In the genomic region with DNA sequence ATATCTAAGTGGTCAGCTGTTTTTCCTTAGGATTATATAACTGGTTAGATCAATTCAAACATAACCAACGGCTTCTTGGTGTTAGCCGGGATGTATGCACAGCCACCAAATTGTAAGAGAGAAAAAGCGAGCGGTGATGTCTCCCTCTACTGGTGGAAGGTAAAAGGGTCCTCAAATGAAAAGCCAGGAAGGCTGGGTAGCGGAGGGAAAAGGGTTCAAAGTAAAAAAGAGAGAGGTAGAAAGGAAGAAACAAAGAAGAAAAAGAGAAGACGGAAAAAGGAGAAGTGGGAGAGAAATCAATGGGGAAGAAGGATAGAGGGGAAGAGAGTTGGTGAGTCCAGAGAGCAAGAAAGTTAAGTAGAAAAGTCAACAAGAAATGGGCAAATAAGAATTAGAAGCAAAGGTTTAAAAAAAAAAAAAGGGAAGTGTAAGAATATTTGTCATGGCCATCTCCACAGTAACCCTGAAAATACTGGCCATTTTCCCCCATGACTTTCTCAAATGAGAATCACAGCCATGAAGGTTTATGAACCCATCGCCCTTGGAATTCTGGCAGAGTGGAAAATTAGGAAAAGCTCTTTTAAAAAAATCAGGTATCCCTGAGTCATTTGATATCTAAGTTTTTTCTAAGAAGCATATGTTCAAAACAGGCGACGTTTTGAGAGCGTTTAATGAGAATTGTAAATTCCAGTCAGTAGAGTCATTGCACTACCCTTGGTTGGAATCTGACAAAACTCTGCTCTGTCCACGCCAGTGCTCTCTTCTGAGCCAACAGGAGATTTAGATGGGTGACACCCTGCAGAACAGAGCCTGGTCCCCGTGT, we compare ENCODE assay signal across 9 cellular contexts.
A peak's percentile ranks its signal among the peaks of the same experiment; 100 is the strongest.
DNase-seq lines count a peak whose midpoint lies in the region; ATAC-seq and TF ChIP-seq lines count a peak whose summit lies in the region.
"Had no signal": no experiment of that assay in that cellular context is flagged by ENCODE, and none has a peak within 500 bp of the region (broad histone marks: within the 10 kb centered on the region; RNA-seq: fewer than 3 reads in every experiment).

No MANE protein-coding gene starts in this region.

- no peaks in the 10 kb centered on the region for H3K27me3 ChIP-seq in CD4-positive, CD25-positive, alpha-beta regulatory T cell (ENCODE audit: control insufficient read depth, insufficient read depth, low read length)
- H3K27me3 ChIP-seq in WERI-Rb-1 (ENCODE audit: insufficient read depth, low read depth, severe bottlenecking) (no peaks in the 10 kb centered on the region), right lobe of liver (no peaks in the 10 kb centered on the region)

- WGBS in right lobe of liver (ENCODE audit: insufficient coverage, low coverage, low lambda C conversion rate, missing lambda C conversion rate): 41% methylated on average over 11 of the region's 12 CpGs

- H3K36me3 Mint-ChIP-seq in CD4-positive, CD25-positive, alpha-beta regulatory T cell: no peaks in the 10 kb centered on the region
- peaks cover 11% of the 10 kb centered on the region for H3K36me3 Mint-ChIP-seq in chondrocyte (ENCODE audit: low read depth)

- no peaks in the 10 kb centered on the region for H3K9me3 ChIP-seq in CD4-positive, CD25-positive, alpha-beta regulatory T cell (ENCODE audit: control insufficient read depth in 2 of 2, low read length in 2 of 2)
- H3K9me3 ChIP-seq in WERI-Rb-1 (ENCODE audit: severe bottlenecking): no peaks in the 10 kb centered on the region
- no peaks in the 10 kb centered on the region for H3K9me3 ChIP-seq in right lobe of liver

- H3K4me3 Mint-ChIP-seq in CD4-positive, CD25-positive, alpha-beta regulatory T cell: peak overlapping the region in 1 of 4 donors; percentile 19
- peak overlapping the region; percentile 48 for H3K4me3 Mint-ChIP-seq in chondrocyte (ENCODE audit: unreplicated experiment)
- H3K4me3 Mint-ChIP-seq: T-helper 1 cell treated with Interleukin-12 subunit alpha and Interleukin-12 subunit beta and Interleukin-4 antibody, amounts not matched to agents 30 μg/mL and 1 μg/mL, for 36 hours had no signal

- peaks cover 4 to 10% (median 6%) of the 10 kb centered on the region in 4 donors for H3K4me1 Mint-ChIP-seq in CD4-positive, CD25-positive, alpha-beta regulatory T cell
- peaks cover 24% of the 10 kb centered on the region for H3K4me1 Mint-ChIP-seq in chondrocyte (ENCODE audit: low read depth)

- H3K4me1 ChIP-seq in CD4-positive, CD25-positive, alpha-beta regulatory T cell (ENCODE audit: control insufficient read depth, insufficient read depth, low read length, poor library complexity, severe bottlenecking): no peaks in the 10 kb centered on the region
- H3K4me1 ChIP-seq in right lobe of liver: no peaks in the 10 kb centered on the region

- TF ChIP-seq CTCF in WERI-Rb-1 (IDR thresholded peaks at IDR 0.05; ENCODE audit: low read depth, low read length) (peak; percentile 68), chondrocyte (IDR thresholded peaks at IDR 0.05) (peak; percentile 94), right lobe of liver (IDR thresholded peaks at IDR 0.05) (peak; percentile 78 to 87 (median 86))

- no peaks in the 10 kb centered on the region for H3K36me3 ChIP-seq in CD4-positive, CD25-positive, alpha-beta regulatory T cell (ENCODE audit: control insufficient read depth, insufficient read depth, low read length)
- H3K36me3 ChIP-seq in WERI-Rb-1 (no peaks in the 10 kb centered on the region), right lobe of liver (no peaks in the 10 kb centered on the region)

- peak; percentile 37 to 59 for ATAC-seq in CD4-positive, CD25-positive, alpha-beta regulatory T cell (ENCODE audit: low read depth in 2 of 2)
- ATAC-seq in GM19452 (IDR thresholded peaks at IDR 0.05; ENCODE audit: unreplicated experiment) (peak; percentile 61), right lobe of liver (peak; percentile 85 to 90 (median 90)), GM21360 (IDR thresholded peaks at IDR 0.05; ENCODE audit: unreplicated experiment) (no peak)

- no peak overlapping the region for H3K27ac ChIP-seq in CD4-positive, CD25-positive, alpha-beta regulatory T cell (ENCODE audit: insufficient read depth, low read length, poor library complexity, severe bottlenecking)
- no peak overlapping the region for H3K27ac ChIP-seq in WERI-Rb-1
- no peak overlapping the region for H3K27ac ChIP-seq in right lobe of liver

- peaks cover 0 to 1% (median 0%) of the 10 kb centered on the region in 7 donors for H3K9me3 Mint-ChIP-seq in CD4-positive, CD25-positive, alpha-beta regulatory T cell
- peaks cover 9% of the 10 kb centered on the region for H3K9me3 Mint-ChIP-seq in chondrocyte (ENCODE audit: low read depth)
- H3K9me3 Mint-ChIP-seq: T-helper 1 cell treated with Interleukin-12 subunit alpha and Interleukin-12 subunit beta and Interleukin-4 antibody, amounts not matched to agents 30 μg/mL and 1 μg/mL, for 36 hours had no signal

- intact Hi-C loops in right lobe of liver (cut with DNase I): loop anchor here in 1 of 2 donors (10.0 kb wide), 1 partner anchor 333 kb away; no protein-coding TSS in a partner anchor

- H3K27me3 Mint-ChIP-seq in CD4-positive, CD25-positive, alpha-beta regulatory T cell: peaks cover 23% of the 10 kb centered on the region
- no peaks in the 10 kb centered on the region for H3K27me3 Mint-ChIP-seq in chondrocyte (ENCODE audit: low read depth)

- no peak for TF ChIP-seq POLR2A in right lobe of liver (IDR thresholded peaks at IDR 0.05)

- peak; percentile 16 to 68 (median 57) for DNase-seq in CD4-positive, CD25-positive, alpha-beta regulatory T cell
- DNase-seq in NCI-H2029 (lab: John Stamatoyannopoulos, UW) (peak; percentile 57), WERI-Rb-1 (peak; percentile 52), chondrocyte (ENCODE audit: low spot score) (no peak), right lobe of liver (peak in 1 of 3 donors; percentile 61)
- DNase-seq in stimulated activated CD8-positive, alpha-beta memory T cell treated with anti-CD3 and anti-CD28 coated beads, Interleukin-15, amount 100 ng/mL, for 48 hours (ENCODE audit: low read depth in 2 of 2): peak; percentile 11 to 13

- no peak overlapping the region for H3K4me3 ChIP-seq in CD4-positive, CD25-positive, alpha-beta regulatory T cell (ENCODE audit: low read depth, low read length)
- H3K4me3 ChIP-seq in WERI-Rb-1 (ENCODE audit: low read depth, low read length): no peak overlapping the region
- H3K4me3 ChIP-seq in right lobe of liver: no peak overlapping the region

- H3K27ac Mint-ChIP-seq in CD4-positive, CD25-positive, alpha-beta regulatory T cell: peak overlapping the region in 2 of 3 donors; percentile 74 to 82
- H3K27ac Mint-ChIP-seq in chondrocyte (ENCODE audit: unreplicated experiment): peak overlapping the region; percentile 80
- H3K27ac Mint-ChIP-seq: T-helper 1 cell treated with Interleukin-12 subunit alpha and Interleukin-12 subunit beta and Interleukin-4 antibody, amounts not matched to agents 30 μg/mL and 1 μg/mL, for 36 hours had no signal
